1 cellular context compared by ENCODE assay signal in genomic region chr1:92784051-92784638, GRCh38.
TF ChIP-seq lines count a peak whose summit lies in the region.

No MANE protein-coding gene starts in this region.

TF ChIP-seq in K562, 482 proteins besides CTCF, POLR2A, EP300 and RAD21 (continued from another document):
- peak; percentile 25; the same call in 1 of the 2 replicates for TF ChIP-seq ZBTB40 (IDR thresholded peaks at IDR 0.05)
- TF ChIP-seq ZBTB40 (CRISPR knock-in tag; IDR thresholded peaks at IDR 0.05) = no peak
- TF ChIP-seq PHF21A (IDR thresholded peaks at IDR 0.05; ENCODE audit: borderline replicate concordance, low read depth) = no peak
- no peak for TF ChIP-seq HSF4 (CRISPR knock-in tag; IDR thresholded peaks at IDR 0.05; ENCODE audit: borderline replicate concordance)
- TF ChIP-seq KLF6 (CRISPR knock-in tag; IDR thresholded peaks at IDR 0.05; ENCODE audit: borderline replicate concordance) = no peak
- 0 out of 4 replicates have a peak, but pooled peaks of 1 of the 2 experiments have one; percentile 45 for TF ChIP-seq HDAC1 (IDR thresholded peaks at IDR 0.05)
- no peak for TF ChIP-seq NR2F6 (CRISPR knock-in tag; IDR thresholded peaks at IDR 0.05)
- TF ChIP-seq RB1 (IDR thresholded peaks at IDR 0.05; ENCODE audit: low read depth) = no peak
- TF ChIP-seq ZFP30 (CRISPR knock-in tag; IDR thresholded peaks at IDR 0.05; ENCODE audit: borderline replicate concordance) = no peak
- no peak for TF ChIP-seq ZHX1 (conservative IDR thresholded peaks at IDR 0.05; ENCODE audit: low read length)
- TF ChIP-seq RCOR1 (IDR thresholded peaks at IDR 0.05; ENCODE audit: borderline replicate concordance in 1 of 2, low read depth in 2 of 2, low read length in 2 of 2) = 0 out of 4 replicates have a peak, but pooled peaks of 1 of the 2 experiments have one; percentile 23
- TF ChIP-seq RFX1 (IDR thresholded peaks at IDR 0.05) = no peak
- TF ChIP-seq IRF1 (CRISPR knock-in tag; IDR thresholded peaks at IDR 0.05; ENCODE audit: borderline replicate concordance) = no peak
- no peak for TF ChIP-seq ZNF583 (CRISPR knock-in tag; IDR thresholded peaks at IDR 0.05)
- no peak for TF ChIP-seq HDAC6 (IDR thresholded peaks at IDR 0.05; ENCODE audit: low read depth, low read length)
- no peak for TF ChIP-seq ELF4 (CRISPR knock-in tag; IDR thresholded peaks at IDR 0.05)
- TF ChIP-seq ZNF146 (CRISPR knock-in tag; IDR thresholded peaks at IDR 0.05; ENCODE audit: unreplicated experiment) = no peak
- TF ChIP-seq ZNF311 (CRISPR knock-in tag; IDR thresholded peaks at IDR 0.05) = no peak
- TF ChIP-seq ARID1B (IDR thresholded peaks at IDR 0.05) = no peak
- TF ChIP-seq ATF2 (CRISPR knock-in tag; IDR thresholded peaks at IDR 0.05) = no peak
- no peak for TF ChIP-seq SP2 (IDR thresholded peaks at IDR 0.05; ENCODE audit: extremely low read depth, low read depth, low read length, poor library complexity, severe bottlenecking)
- no peak for TF ChIP-seq MAFK (IDR thresholded peaks at IDR 0.05; ENCODE audit: low read length)
- 0 out of 2 replicates have a peak, but pooled peaks have one; percentile 42 for TF ChIP-seq CREB5 (CRISPR knock-in tag; IDR thresholded peaks at IDR 0.05)
- no peak for TF ChIP-seq FOXK2 (conservative IDR thresholded peaks at IDR 0.05 in 1 of 2, IDR thresholded peaks at IDR 0.05 in 1 of 2; ENCODE audit: low read depth in 2 of 2)
- no peak for TF ChIP-seq ZNF175 (CRISPR knock-in tag; IDR thresholded peaks at IDR 0.05; ENCODE audit: low read depth)
- no peak for TF ChIP-seq TEAD4 (IDR thresholded peaks at IDR 0.05; ENCODE audit: low read length)
- no peak for TF ChIP-seq TEAD4 (CRISPR knock-in tag; IDR thresholded peaks at IDR 0.05; ENCODE audit: borderline replicate concordance)
- TF ChIP-seq ZNF282 (CRISPR knock-in tag; IDR thresholded peaks at IDR 0.05) = no peak
- TF ChIP-seq SP1 (CRISPR knock-in tag; IDR thresholded peaks at IDR 0.05) = no peak
- TF ChIP-seq PRPF4 (IDR thresholded peaks at IDR 0.05; ENCODE audit: insufficient read depth, low read depth, low read length, poor library complexity, severe bottlenecking) = no peak
- TF ChIP-seq ZNF589 (CRISPR knock-in tag; IDR thresholded peaks at IDR 0.05; ENCODE audit: low read depth) = no peak
- no peak for TF ChIP-seq MIER1 (IDR thresholded peaks at IDR 0.05; ENCODE audit: low read depth)
- no peak for TF ChIP-seq IFI16 (CRISPR knock-in tag; IDR thresholded peaks at IDR 0.05)
- no peak for TF ChIP-seq NUFIP1 (IDR thresholded peaks at IDR 0.05; ENCODE audit: partially characterized antibody)
- TF ChIP-seq DDX20 (tag; IDR thresholded peaks at IDR 0.05; ENCODE audit: low read depth) = no peak
- TF ChIP-seq PHF20 (IDR thresholded peaks at IDR 0.05; ENCODE audit: partially characterized antibody) = peak; percentile 6
- no peak for TF ChIP-seq FOXJ3 (CRISPR knock-in tag; IDR thresholded peaks at IDR 0.05)
- TF ChIP-seq BCOR (IDR thresholded peaks at IDR 0.05) = no peak
- TF ChIP-seq VEZF1 (CRISPR knock-in tag; IDR thresholded peaks at IDR 0.05) = no peak
- no peak for TF ChIP-seq USF1 (CRISPR knock-in tag; IDR thresholded peaks at IDR 0.05)
- no peak for TF ChIP-seq ZNF436 (CRISPR knock-in tag; IDR thresholded peaks at IDR 0.05)
- TF ChIP-seq SAFB (IDR thresholded peaks at IDR 0.05; ENCODE audit: borderline replicate concordance, low read depth, low read length) = 0 out of 2 replicates have a peak, but pooled peaks have one; percentile 29
- TF ChIP-seq ATF3 (IDR thresholded peaks at IDR 0.05) = no peak
- no peak for TF ChIP-seq ATF3 (CRISPR knock-in tag; conservative IDR thresholded peaks at IDR 0.05)
- TF ChIP-seq BRF1 (IDR thresholded peaks at IDR 0.05; ENCODE audit: borderline replicate concordance, extremely low read depth, insufficient read length) = no peak
- no peak for TF ChIP-seq CBFA2T3 (IDR thresholded peaks at IDR 0.05)
- no peak for TF ChIP-seq STAG1 (CRISPR knock-in tag; IDR thresholded peaks at IDR 0.05; ENCODE audit: borderline replicate concordance)
- TF ChIP-seq TAF15 (IDR thresholded peaks at IDR 0.05; ENCODE audit: low read depth, low read length) = no peak
- peak; percentile 65 to 78 for TF ChIP-seq KDM1A (IDR thresholded peaks at IDR 0.05)
- TF ChIP-seq SLC30A9 (CRISPR knock-in tag; IDR thresholded peaks at IDR 0.05) = no peak
